24 cellular contexts compared by ENCODE assay signal in the genomic region with DNA sequence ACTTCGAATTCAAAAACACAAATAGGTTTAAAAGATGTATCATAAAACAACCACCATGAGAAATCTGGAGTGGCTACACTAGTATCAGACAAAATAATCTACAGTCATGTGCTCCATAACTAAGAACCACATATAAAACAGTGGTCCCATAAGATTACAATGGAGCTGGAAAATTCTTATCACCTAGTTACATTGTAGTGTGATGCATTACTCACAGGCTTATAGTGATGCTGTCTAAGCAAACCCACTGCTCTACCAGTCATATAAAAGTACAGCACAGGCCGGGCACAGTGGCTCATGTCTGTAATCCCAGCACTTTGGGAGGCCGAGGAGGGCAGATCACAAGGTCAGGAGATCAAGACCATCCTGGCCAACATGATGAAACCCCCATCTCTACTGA.
A peak's percentile ranks its signal among the peaks of the same experiment; 100 is the strongest.
DNase-seq lines count a peak whose midpoint lies in the region; ATAC-seq and TF ChIP-seq lines count a peak whose summit lies in the region.
"Had no signal": no experiment of that assay in that cellular context is flagged by ENCODE, and none has a peak within 500 bp of the region (broad histone marks: within the 10 kb centered on the region; RNA-seq: fewer than 3 reads in every experiment).

No MANE protein-coding gene starts in this region.

- H3K9me1 ChIP-seq in IMR-90 (ENCODE audit: insufficient read depth, low read length) = peaks cover 3% of the 10 kb centered on the region

- H3K4me3 ChIP-seq in IMR-90 (ENCODE audit: insufficient read depth, low read depth, low read length) (no peak overlapping the region), fibroblast of villous mesenchyme (ENCODE audit: low read depth, low read length) (no peak overlapping the region), sigmoid colon (no peak overlapping the region), tibial nerve (no peak overlapping the region)
- H3K4me3 ChIP-seq: BLaER1, GM23338, HAP-1, SJSA1 had no signal

- no peak overlapping the region for H2BK120ac ChIP-seq in IMR-90 (ENCODE audit: low read depth, low read length)

- no peak overlapping the region for H3K9ac ChIP-seq in IMR-90 (ENCODE audit: low read depth, low read length)
- H3K9ac ChIP-seq: BLaER1 had no signal

- dilution Hi-C loops in IMR-90 (cut with HindIII; ENCODE audit: low sequenced_read_pairs, unreplicated experiment) = no loop called here

- H3K27ac ChIP-seq in IMR-90 (ENCODE audit: insufficient read depth, low read length) = peak overlapping the region; percentile 96; the same call in 1 of the 2 replicates
- peak overlapping the region in 2 of 4 donors; percentile 44 to 49 for H3K27ac ChIP-seq in sigmoid colon
- no peak overlapping the region for H3K27ac ChIP-seq in tibial nerve
- H3K27ac ChIP-seq: BLaER1, SJSA1 had no signal

- WGBS in IMR-90 (ENCODE audit: extremely low coverage in 2 of 2, insufficient read length in 1 of 2), 2 experiments = no CpG with 5 or more reads among the region's 3 CpGs
- 89 to 92% methylated on average over 3 of the region's 3 CpGs for WGBS in sigmoid colon, 2 donors
- 82 to 91% methylated on average over 3 of the region's 3 CpGs for WGBS in tibial nerve, 2 donors

- no peak overlapping the region for H2BK15ac ChIP-seq in IMR-90 (ENCODE audit: low read depth, low read length)

- no peak overlapping the region for H2AK5ac ChIP-seq in IMR-90 (ENCODE audit: low read depth, low read length)

- no peak overlapping the region for H2AK9ac ChIP-seq in IMR-90 (replicated peaks; ENCODE audit: low read depth, low read length, poor library complexity)

- H4K91ac ChIP-seq in IMR-90 (ENCODE audit: insufficient read depth, low read depth, low read length) = no peak overlapping the region

- no peak for TF ChIP-seq EP300 in sigmoid colon (IDR thresholded peaks at IDR 0.05)
- TF ChIP-seq EP300 in tibial nerve (IDR thresholded peaks at IDR 0.05) = no peak

- no peak for TF ChIP-seq RAD21 in IMR-90 (IDR thresholded peaks at IDR 0.05; ENCODE audit: low read length)

- CTCF ChIA-PET in IMR-90 (lab: Yijun Ruan, JAX) = no interaction called here

- in situ Hi-C loops in IMR-90 (cut with MboI; ENCODE audit: low sequenced_read_pairs) = no loop called here

- H3K18ac ChIP-seq in IMR-90 (ENCODE audit: low read depth, low read length) = peak overlapping the region; percentile 35

- H3K4me2 ChIP-seq in IMR-90 (ENCODE audit: low read depth, low read length) = no peak overlapping the region
- H3K4me2 ChIP-seq: BLaER1, GM23338 had no signal

- H4K8ac ChIP-seq in IMR-90 (ENCODE audit: low read depth in 2 of 2, low read length in 2 of 2) = no peak overlapping the region

- TF ChIP-seq CTCF in IMR-90 (conservative IDR thresholded peaks at IDR 0.05; ENCODE audit: low read depth, low read length) = no peak
- TF ChIP-seq CTCF in fibroblast of villous mesenchyme (IDR thresholded peaks at IDR 0.05; ENCODE audit: insufficient read depth, low read depth, low read length) = no peak
- no peak for TF ChIP-seq CTCF in sigmoid colon (IDR thresholded peaks at IDR 0.05)
- no peak for TF ChIP-seq CTCF in tibial nerve (IDR thresholded peaks at IDR 0.05)

- no peak overlapping the region for H3K4ac ChIP-seq in IMR-90 (ENCODE audit: low read depth, low read length)

- no peak overlapping the region for H4K5ac ChIP-seq in IMR-90 (ENCODE audit: low read depth, low read length)

- H3K79me1 ChIP-seq in IMR-90 (ENCODE audit: low read depth in 1 of 2, low read length in 2 of 2) = peaks cover 0 to 3% of the 10 kb centered on the region in 2 experiments; a peak in 1 of 4 replicates

- no peaks in the 10 kb centered on the region for H3K27me3 ChIP-seq in IMR-90 (ENCODE audit: control insufficient read depth, insufficient read depth, low read length)
- H3K27me3 ChIP-seq in sigmoid colon = no peaks in the 10 kb centered on the region
- no peaks in the 10 kb centered on the region for H3K27me3 ChIP-seq in tibial nerve
- H3K27me3 ChIP-seq: BLaER1, SJSA1 had no signal

- H2BK5ac ChIP-seq in IMR-90 (ENCODE audit: low read depth, low read length, poor library complexity, severe bottlenecking) = no peak overlapping the region

- no TSS peak for BruUV-seq in IMR-90 (replicated peaks; lab: Mats Ljungman, UMichigan)

- no peak overlapping the region for H3K56ac ChIP-seq in IMR-90 (ENCODE audit: extremely low read depth, insufficient read depth, low read length)

- peaks cover 3% of the 10 kb centered on the region; the same call in 1 of the 2 replicates for H4K20me1 ChIP-seq in IMR-90 (ENCODE audit: insufficient read depth, low read length)
- H4K20me1 ChIP-seq: BLaER1 had no signal

- H3K4me1 ChIP-seq in IMR-90 (ENCODE audit: control insufficient read depth, insufficient read depth, low read length) = peaks cover 6% of the 10 kb centered on the region
- H3K4me1 ChIP-seq in sigmoid colon = peaks cover 0 to 44% (median 23%) of the 10 kb centered on the region in 4 donors
- no peaks in the 10 kb centered on the region for H3K4me1 ChIP-seq in tibial nerve
- H3K4me1 ChIP-seq: BLaER1, Caco-2, HAP-1, SJSA1 had no signal

- POLR2A ChIA-PET in IMR-90 (lab: Charles Lee; ENCODE audit: unreplicated experiment) = interaction anchor here (0.5 kb wide), 1 partner anchor 281 kb away, joined by 4 read pairs; no protein-coding TSS in a partner anchor

- intact Hi-C loops in IMR-90 (cut with micrococcal nuclease) (no loop called here), sigmoid colon (cut with DNase I) (no loop called here)

- peak; percentile 21 for DNase-seq in IMR-90
- DNase-seq in RKO (ENCODE audit: low spot score) = peak; percentile 41
- peak; percentile 26 for DNase-seq in fibroblast of villous mesenchyme (ENCODE audit: low read depth)
- DNase-seq in sigmoid colon = peak; percentile 34
- no peak for DNase-seq in tibial nerve (ENCODE audit: low spot score in 2 of 2)
- DNase-seq in glomerular visceral epithelial cell (ENCODE audit: extremely low spot score) = no peak
- DNase-seq: ACHN; Caco-2; CD4-positive, alpha-beta memory T cell; DMS 273 treated with DMSO at 0.1 percent for 48 hours; DMS79 treated with DMSO at 0.1 percent for 48 hours; MV-4-11; NCI-H1694; NCI-H2081 treated with DMSO at 0.1 percent for 48 hours; NCI-H2171 treated with DMSO at 0.1 percent for 48 hours; NCI-H446; NCI-H526; OCI-M1 had no signal

- H3K23ac ChIP-seq in IMR-90 (ENCODE audit: low read depth, low read length) = no peak overlapping the region

- TF ChIP-seq POLR2A in IMR-90 (IDR thresholded peaks at IDR 0.05; ENCODE audit: low read depth, low read length) (no peak), sigmoid colon (IDR thresholded peaks at IDR 0.05) (no peak), tibial nerve (IDR thresholded peaks at IDR 0.05) (no peak)

- H2AFZ ChIP-seq in IMR-90 (replicated peaks; ENCODE audit: low read length, poor library complexity) = no peak overlapping the region
- H2AFZ ChIP-seq: GM23338 had no signal

- no peak overlapping the region for H3K14ac ChIP-seq in IMR-90 (replicated peaks; ENCODE audit: low read depth, low read length)

- H3K9me3 ChIP-seq in IMR-90 (ENCODE audit: control insufficient read depth, insufficient read depth, low read length) (no peaks in the 10 kb centered on the region; the same call in 1 of the 2 replicates), sigmoid colon (no peaks in the 10 kb centered on the region), tibial nerve (peaks cover 0 to 23% (median 0%) of the 10 kb centered on the region in 4 donors)
- H3K9me3 ChIP-seq: Caco-2, HAP-1, SJSA1 had no signal

- ATAC-seq in IMR-90 (ENCODE audit: low read depth) (no peak), GM18861 (IDR thresholded peaks at IDR 0.05; ENCODE audit: unreplicated experiment) (no peak)
- ATAC-seq: GM23338, Right ventricle myocardium inferior had no signal

- no peaks in the 10 kb centered on the region for H3K36me3 ChIP-seq in IMR-90 (ENCODE audit: control insufficient read depth, insufficient read depth, low read length)
- H3K36me3 ChIP-seq in sigmoid colon = no peaks in the 10 kb centered on the region
- no peaks in the 10 kb centered on the region for H3K36me3 ChIP-seq in tibial nerve
- H3K36me3 ChIP-seq: BLaER1, HAP-1, SJSA1 had no signal

- no peak overlapping the region for H2BK20ac ChIP-seq in IMR-90 (ENCODE audit: low read depth, low read length)

TF ChIP-seq in IMR-90, 13 proteins besides CTCF, POLR2A, EP300 and RAD21:
- TF ChIP-seq, protein P1, sequence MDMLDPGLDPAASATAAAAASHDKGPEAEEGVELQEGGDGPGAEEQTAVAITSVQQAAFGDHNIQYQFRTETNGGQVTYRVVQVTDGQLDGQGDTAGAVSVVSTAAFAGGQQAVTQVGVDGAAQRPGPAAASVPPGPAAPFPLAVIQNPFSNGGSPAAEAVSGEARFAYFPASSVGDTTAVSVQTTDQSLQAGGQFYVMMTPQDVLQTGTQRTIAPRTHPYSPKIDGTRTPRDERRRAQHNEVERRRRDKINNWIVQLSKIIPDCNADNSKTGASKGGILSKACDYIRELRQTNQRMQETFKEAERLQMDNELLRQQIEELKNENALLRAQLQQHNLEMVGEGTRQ (IDR thresholded peaks at IDR 0.05; ENCODE audit: low read depth, low read length) = no peak
- TF ChIP-seq FOS (IDR thresholded peaks at IDR 0.05; ENCODE audit: low read depth, low read length) (no peak), BHLHE40 (IDR thresholded peaks at IDR 0.05; ENCODE audit: low read depth, low read length) (no peak), NFE2L2 (IDR thresholded peaks at IDR 0.05; ENCODE audit: low read depth, low read length) (no peak), SMC3 (IDR thresholded peaks at IDR 0.05; ENCODE audit: low read depth, low read length) (no peak), RFX5 (IDR thresholded peaks at IDR 0.05; ENCODE audit: low read depth, low read length) (no peak), MAFK (IDR thresholded peaks at IDR 0.05; ENCODE audit: low read depth, low read length) (no peak)
- TF ChIP-seq, protein P2, sequence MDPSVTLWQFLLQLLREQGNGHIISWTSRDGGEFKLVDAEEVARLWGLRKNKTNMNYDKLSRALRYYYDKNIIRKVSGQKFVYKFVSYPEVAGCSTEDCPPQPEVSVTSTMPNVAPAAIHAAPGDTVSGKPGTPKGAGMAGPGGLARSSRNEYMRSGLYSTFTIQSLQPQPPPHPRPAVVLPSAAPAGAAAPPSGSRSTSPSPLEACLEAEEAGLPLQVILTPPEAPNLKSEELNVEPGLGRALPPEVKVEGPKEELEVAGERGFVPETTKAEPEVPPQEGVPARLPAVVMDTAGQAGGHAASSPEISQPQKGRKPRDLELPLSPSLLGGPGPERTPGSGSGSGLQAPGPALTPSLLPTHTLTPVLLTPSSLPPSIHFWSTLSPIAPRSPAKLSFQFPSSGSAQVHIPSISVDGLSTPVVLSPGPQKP (IDR thresholded peaks at IDR 0.05; ENCODE audit: borderline replicate concordance, low read depth, low read length) = no peak

Comparison
In these comparisons a context has a peak if more than half of its experiments do, and no peak if none do; other contexts are left out.
1. DNase-seq: peak in IMR-90 (single experiment), RKO (single experiment), fibroblast of villous mesenchyme (single experiment) and sigmoid colon (single experiment); none in tibial nerve (0 of 2) and glomerular visceral epithelial cell (single experiment).